In the genomic region with DNA sequence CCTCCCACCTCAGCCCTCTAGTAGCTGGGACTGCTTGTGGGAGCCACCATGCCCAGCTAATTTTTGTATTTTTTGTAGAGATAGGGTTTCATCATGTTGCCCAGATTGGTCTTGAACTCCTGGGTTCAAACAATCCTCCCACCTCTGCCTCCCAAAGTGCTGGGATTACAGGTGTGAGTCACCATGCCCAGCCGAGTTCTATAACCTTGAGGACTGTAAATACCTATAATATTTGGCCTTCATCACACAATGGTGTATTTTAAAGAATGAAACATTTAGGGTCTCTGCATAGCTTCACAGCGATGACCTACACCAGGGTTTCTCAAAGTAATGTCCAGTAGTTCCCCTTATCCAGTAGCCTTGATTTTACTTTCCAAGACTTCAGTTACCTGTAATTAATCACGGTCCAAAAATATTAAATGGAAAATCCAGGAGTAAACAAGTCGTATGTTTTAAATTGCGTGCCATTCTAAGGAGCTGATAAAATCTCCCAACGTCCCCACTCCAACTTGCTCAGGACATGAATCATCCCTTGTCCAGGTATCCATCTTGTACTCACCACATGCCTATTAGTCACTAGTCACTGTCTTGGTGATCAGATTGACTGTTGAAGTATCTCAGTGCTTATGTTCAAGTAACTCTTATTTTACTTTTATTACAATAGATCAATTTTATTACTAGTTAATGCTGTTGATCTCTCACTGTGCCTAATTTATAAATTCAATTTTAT, we compare ENCODE assay signal across 1 cellular context.
TF ChIP-seq lines count a peak whose summit lies in the region.

No MANE protein-coding gene starts in this region.

TF ChIP-seq in GM12878, 131 proteins besides CTCF, POLR2A, EP300 and RAD21:
- no peak for TF ChIP-seq ZBTB11 (CRISPR knock-in tag; IDR thresholded peaks at IDR 0.05)
- no peak for TF ChIP-seq MYB (IDR thresholded peaks at IDR 0.05; ENCODE audit: borderline replicate concordance, low read depth, low read length)
- TF ChIP-seq, protein P1, sequence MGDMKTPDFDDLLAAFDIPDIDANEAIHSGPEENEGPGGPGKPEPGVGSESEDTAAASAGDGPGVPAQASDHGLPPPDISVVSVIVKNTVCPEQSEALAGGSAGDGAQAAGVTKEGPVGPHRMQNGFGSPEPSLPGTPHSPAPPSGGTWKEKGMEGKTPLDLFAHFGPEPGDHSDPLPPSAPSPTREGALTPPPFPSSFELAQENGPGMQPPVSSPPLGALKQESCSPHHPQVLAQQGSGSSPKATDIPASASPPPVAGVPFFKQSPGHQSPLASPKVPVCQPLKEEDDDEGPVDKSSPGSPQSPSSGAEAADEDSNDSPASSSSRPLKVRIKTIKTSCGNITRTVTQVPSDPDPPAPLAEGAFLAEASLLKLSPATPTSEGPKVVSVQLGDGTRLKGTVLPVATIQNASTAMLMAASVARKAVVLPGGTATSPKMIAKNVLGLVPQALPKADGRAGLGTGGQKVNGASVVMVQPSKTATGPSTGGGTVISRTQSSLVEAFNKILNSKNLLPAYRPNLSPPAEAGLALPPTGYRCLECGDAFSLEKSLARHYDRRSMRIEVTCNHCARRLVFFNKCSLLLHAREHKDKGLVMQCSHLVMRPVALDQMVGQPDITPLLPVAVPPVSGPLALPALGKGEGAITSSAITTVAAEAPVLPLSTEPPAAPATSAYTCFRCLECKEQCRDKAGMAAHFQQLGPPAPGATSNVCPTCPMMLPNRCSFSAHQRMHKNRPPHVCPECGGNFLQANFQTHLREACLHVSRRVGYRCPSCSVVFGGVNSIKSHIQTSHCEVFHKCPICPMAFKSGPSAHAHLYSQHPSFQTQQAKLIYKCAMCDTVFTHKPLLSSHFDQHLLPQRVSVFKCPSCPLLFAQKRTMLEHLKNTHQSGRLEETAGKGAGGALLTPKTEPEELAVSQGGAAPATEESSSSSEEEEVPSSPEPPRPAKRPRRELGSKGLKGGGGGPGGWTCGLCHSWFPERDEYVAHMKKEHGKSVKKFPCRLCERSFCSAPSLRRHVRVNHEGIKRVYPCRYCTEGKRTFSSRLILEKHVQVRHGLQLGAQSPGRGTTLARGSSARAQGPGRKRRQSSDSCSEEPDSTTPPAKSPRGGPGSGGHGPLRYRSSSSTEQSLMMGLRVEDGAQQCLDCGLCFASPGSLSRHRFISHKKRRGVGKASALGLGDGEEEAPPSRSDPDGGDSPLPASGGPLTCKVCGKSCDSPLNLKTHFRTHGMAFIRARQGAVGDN (IDR thresholded peaks at IDR 0.05), result no peak
- no peak for TF ChIP-seq POU2F2 (IDR thresholded peaks at IDR 0.05; ENCODE audit: borderline replicate concordance, low read depth, low read length)
- TF ChIP-seq, protein P2, sequence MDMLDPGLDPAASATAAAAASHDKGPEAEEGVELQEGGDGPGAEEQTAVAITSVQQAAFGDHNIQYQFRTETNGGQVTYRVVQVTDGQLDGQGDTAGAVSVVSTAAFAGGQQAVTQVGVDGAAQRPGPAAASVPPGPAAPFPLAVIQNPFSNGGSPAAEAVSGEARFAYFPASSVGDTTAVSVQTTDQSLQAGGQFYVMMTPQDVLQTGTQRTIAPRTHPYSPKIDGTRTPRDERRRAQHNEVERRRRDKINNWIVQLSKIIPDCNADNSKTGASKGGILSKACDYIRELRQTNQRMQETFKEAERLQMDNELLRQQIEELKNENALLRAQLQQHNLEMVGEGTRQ (IDR thresholded peaks at IDR 0.05; ENCODE audit: borderline replicate concordance, low read depth, low read length), result no peak
- TF ChIP-seq, protein P3, sequence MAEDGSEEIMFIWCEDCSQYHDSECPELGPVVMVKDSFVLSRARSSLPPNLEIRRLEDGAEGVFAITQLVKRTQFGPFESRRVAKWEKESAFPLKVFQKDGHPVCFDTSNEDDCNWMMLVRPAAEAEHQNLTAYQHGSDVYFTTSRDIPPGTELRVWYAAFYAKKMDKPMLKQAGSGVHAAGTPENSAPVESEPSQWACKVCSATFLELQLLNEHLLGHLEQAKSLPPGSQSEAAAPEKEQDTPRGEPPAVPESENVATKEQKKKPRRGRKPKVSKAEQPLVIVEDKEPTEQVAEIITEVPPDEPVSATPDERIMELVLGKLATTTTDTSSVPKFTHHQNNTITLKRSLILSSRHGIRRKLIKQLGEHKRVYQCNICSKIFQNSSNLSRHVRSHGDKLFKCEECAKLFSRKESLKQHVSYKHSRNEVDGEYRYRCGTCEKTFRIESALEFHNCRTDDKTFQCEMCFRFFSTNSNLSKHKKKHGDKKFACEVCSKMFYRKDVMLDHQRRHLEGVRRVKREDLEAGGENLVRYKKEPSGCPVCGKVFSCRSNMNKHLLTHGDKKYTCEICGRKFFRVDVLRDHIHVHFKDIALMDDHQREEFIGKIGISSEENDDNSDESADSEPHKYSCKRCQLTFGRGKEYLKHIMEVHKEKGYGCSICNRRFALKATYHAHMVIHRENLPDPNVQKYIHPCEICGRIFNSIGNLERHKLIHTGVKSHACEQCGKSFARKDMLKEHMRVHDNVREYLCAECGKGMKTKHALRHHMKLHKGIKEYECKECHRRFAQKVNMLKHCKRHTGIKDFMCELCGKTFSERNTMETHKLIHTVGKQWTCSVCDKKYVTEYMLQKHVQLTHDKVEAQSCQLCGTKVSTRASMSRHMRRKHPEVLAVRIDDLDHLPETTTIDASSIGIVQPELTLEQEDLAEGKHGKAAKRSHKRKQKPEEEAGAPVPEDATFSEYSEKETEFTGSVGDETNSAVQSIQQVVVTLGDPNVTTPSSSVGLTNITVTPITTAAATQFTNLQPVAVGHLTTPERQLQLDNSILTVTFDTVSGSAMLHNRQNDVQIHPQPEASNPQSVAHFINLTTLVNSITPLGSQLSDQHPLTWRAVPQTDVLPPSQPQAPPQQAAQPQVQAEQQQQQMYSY (CRISPR knock-in tag; IDR thresholded peaks at IDR 0.05), result no peak
- no peak for TF ChIP-seq BMI1 (IDR thresholded peaks at IDR 0.05; ENCODE audit: borderline replicate concordance)
- no peak for TF ChIP-seq JUNB (IDR thresholded peaks at IDR 0.05)
- TF ChIP-seq CBX3 (IDR thresholded peaks at IDR 0.05; ENCODE audit: borderline replicate concordance, low read depth), result no peak
- TF ChIP-seq PML (IDR thresholded peaks at IDR 0.05; ENCODE audit: low read length), result no peak
- no peak for TF ChIP-seq BRCA1 (IDR thresholded peaks at IDR 0.05; ENCODE audit: low read depth, low read length)
- no peak for TF ChIP-seq NBN (IDR thresholded peaks at IDR 0.05)
- TF ChIP-seq STAT1 (conservative IDR thresholded peaks at IDR 0.05), result no peak
- TF ChIP-seq, protein P4, sequence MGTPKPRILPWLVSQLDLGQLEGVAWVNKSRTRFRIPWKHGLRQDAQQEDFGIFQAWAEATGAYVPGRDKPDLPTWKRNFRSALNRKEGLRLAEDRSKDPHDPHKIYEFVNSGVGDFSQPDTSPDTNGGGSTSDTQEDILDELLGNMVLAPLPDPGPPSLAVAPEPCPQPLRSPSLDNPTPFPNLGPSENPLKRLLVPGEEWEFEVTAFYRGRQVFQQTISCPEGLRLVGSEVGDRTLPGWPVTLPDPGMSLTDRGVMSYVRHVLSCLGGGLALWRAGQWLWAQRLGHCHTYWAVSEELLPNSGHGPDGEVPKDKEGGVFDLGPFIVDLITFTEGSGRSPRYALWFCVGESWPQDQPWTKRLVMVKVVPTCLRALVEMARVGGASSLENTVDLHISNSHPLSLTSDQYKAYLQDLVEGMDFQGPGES (IDR thresholded peaks at IDR 0.05), result no peak
- no peak for TF ChIP-seq NFXL1 (IDR thresholded peaks at IDR 0.05; ENCODE audit: borderline replicate concordance)
- TF ChIP-seq TAF1 (IDR thresholded peaks at IDR 0.05; ENCODE audit: borderline replicate concordance, low read depth, low read length), result no peak
- no peak for TF ChIP-seq BACH1 (IDR thresholded peaks at IDR 0.05; ENCODE audit: borderline replicate concordance)
- no peak for TF ChIP-seq KAT2A (conservative IDR thresholded peaks at IDR 0.05; ENCODE audit: control insufficient read depth, low read depth, low read length)
